12 cellular contexts compared by ENCODE assay signal in genomic region chr7:34036069-34036920, GRCh38.
A peak's percentile ranks its signal among the peaks of the same experiment; 100 is the strongest.
DNase-seq lines count a peak whose midpoint lies in the region; ATAC-seq and TF ChIP-seq lines count a peak whose summit lies in the region.
"Had no signal": no experiment of that assay in that cellular context is flagged by ENCODE, and none has a peak within 500 bp of the region (broad histone marks: within the 10 kb centered on the region; RNA-seq: fewer than 3 reads in every experiment).

No MANE protein-coding gene starts in this region.

- no peaks in the 10 kb centered on the region for H3K36me3 ChIP-seq in lung (ENCODE audit: control insufficient read depth in 2 of 2, insufficient read depth in 2 of 2, low read length in 2 of 2)
- H3K36me3 ChIP-seq: thoracic aorta had no signal

- 47 to 50% methylated on average over 8 of the region's 8 CpGs for WGBS in lung, 2 donors

- H3K36me3 Mint-ChIP-seq in chondrocyte (ENCODE audit: low read depth), result no peaks in the 10 kb centered on the region
- H3K36me3 Mint-ChIP-seq: CD4-positive, CD25-positive, alpha-beta regulatory T cell had no signal

- peaks cover 7% of the 10 kb centered on the region for H3K4me1 Mint-ChIP-seq in chondrocyte (ENCODE audit: low read depth)
- H3K4me1 Mint-ChIP-seq: CD4-positive, CD25-positive, alpha-beta regulatory T cell had no signal

- no peak overlapping the region for H3K27ac Mint-ChIP-seq in chondrocyte (ENCODE audit: unreplicated experiment)
- H3K27ac Mint-ChIP-seq: CD4-positive, CD25-positive, alpha-beta regulatory T cell had no signal

- H3K27me3 ChIP-seq in lung (ENCODE audit: control insufficient read depth, insufficient read depth), result no peaks in the 10 kb centered on the region

- H3K4me1 ChIP-seq in lung (ENCODE audit: control insufficient read depth in 2 of 2, insufficient read depth in 2 of 2, low read length in 2 of 2), result peaks cover 0 to 4% of the 10 kb centered on the region in 2 donors

- no peak for TF ChIP-seq CTCF in LNCaP clone FGC (IDR thresholded peaks at IDR 0.05; ENCODE audit: control insufficient read depth, extremely low read depth, insufficient read depth)
- no peak for TF ChIP-seq CTCF in choroid plexus epithelial cell (conservative IDR thresholded peaks at IDR 0.05; ENCODE audit: low read depth, low read length)
- no peak for TF ChIP-seq CTCF in lung (IDR thresholded peaks at IDR 0.05; ENCODE audit: control extremely low read depth, extremely low read depth)
- TF ChIP-seq CTCF in chondrocyte (IDR thresholded peaks at IDR 0.05), result no peak

- H3K4me3 Mint-ChIP-seq in chondrocyte (ENCODE audit: unreplicated experiment), result no peak overlapping the region
- H3K4me3 Mint-ChIP-seq: CD4-positive, CD25-positive, alpha-beta regulatory T cell had no signal

- H3K27me3 Mint-ChIP-seq in chondrocyte (ENCODE audit: low read depth), result no peaks in the 10 kb centered on the region

- H3K9me3 Mint-ChIP-seq in chondrocyte (ENCODE audit: low read depth), result no peaks in the 10 kb centered on the region

- no peaks in the 10 kb centered on the region for H3K9me3 ChIP-seq in lung (ENCODE audit: control insufficient read depth in 2 of 2, insufficient read depth in 1 of 2, low read length in 1 of 2)
- H3K9me3 ChIP-seq: thoracic aorta had no signal

- H3K27ac ChIP-seq in lung (ENCODE audit: low read depth in 1 of 2, low read length in 1 of 2), result peak overlapping the region in 1 of 2 donors; percentile 53
- H3K27ac ChIP-seq: thoracic aorta had no signal

- H3K4me3 ChIP-seq in LNCaP clone FGC (ENCODE audit: low read depth, low read length) (no peak overlapping the region), choroid plexus epithelial cell (ENCODE audit: low read depth, low read length) (no peak overlapping the region), lung (no peak overlapping the region)
- H3K4me3 ChIP-seq: thoracic aorta had no signal

- ATAC-seq in lung (ENCODE audit: insufficient read depth, low FRiP score) (peak; percentile 50), HG02642 (IDR thresholded peaks at IDR 0.05; ENCODE audit: poor library complexity, unreplicated experiment) (no peak), GM19035 (IDR thresholded peaks at IDR 0.05; ENCODE audit: unreplicated experiment) (no peak)

- DNase-seq in CMK (ENCODE audit: low read depth) (peak; percentile 70), LNCaP clone FGC (ENCODE audit: low read depth) (peak; percentile 18), choroid plexus epithelial cell (ENCODE audit: low read depth) (peak; percentile 69), lung (ENCODE audit: low spot score) (no peak), chondrocyte (ENCODE audit: low spot score) (no peak)
- no peak for DNase-seq in activated CD4-positive, CD25-positive, alpha-beta regulatory T cell treated with anti-CD3 and anti-CD28 coated beads, Interleukin-2, amount 50 U/mL, for 72 hours
- DNase-seq: CD4-positive, CD25-positive, alpha-beta regulatory T cell; Kasumi-1; stimulated activated CD4-positive, alpha-beta T cell treated with anti-CD3 and anti-CD28 coated beads, Interleukin-1b, Interleukin-23, amount 100 ng/mL, for 48 hours had no signal

Comparison
In these comparisons a context has a peak if more than half of its experiments do, and no peak if none do; other contexts are left out.
1. DNase-seq: peak in CMK (single experiment), LNCaP clone FGC (single experiment) and choroid plexus epithelial cell (single experiment); none in lung (single experiment), chondrocyte (single experiment) and activated CD4-positive, CD25-positive, alpha-beta regulatory T cell treated with anti-CD3 and anti-CD28 coated beads, Interleukin-2, amount 50 U/mL, for 72 hours (single experiment).